8 cellular contexts compared by ENCODE assay signal in the genomic region with DNA sequence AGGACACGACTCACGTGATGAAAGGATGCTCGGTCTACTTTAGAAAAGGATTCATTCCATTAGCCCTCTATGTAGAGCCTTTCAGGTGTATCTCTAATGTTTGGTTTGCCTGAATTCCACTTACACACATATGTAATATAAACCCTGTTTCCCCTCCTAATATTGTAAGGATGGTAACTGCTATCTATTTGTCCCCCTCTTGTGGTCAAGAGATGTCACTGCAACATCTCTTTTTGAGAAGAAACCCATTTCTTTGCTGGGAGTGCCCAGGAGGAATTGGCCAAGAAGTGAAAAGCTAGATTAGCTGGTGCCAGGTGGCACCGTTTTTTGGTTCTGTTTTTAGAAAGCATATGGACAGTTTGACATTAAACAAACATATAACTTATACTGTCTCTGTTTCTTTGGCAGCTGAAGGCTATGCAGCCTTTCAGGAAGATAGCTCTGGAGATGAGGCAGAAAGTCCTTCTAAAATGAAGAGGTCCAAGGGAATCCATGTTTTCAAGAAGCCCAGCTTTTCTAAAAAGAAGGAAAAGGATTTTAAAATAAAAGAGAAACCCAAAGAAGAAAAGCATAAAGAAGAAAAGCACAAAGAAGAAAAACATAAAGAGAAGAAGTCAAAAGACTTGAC. TPM values are rescaled to one million over a fixed set of nuclear protein-coding genes. Genes with fewer than 3 reads are reported as not detected.
A peak's percentile ranks its signal among the peaks of the same experiment; 100 is the strongest.
DNase-seq lines count a peak whose midpoint lies in the region; ATAC-seq and TF ChIP-seq lines count a peak whose summit lies in the region.

No MANE protein-coding gene starts in this region.

- H3K27me3 Mint-ChIP-seq in endothelial cell (ENCODE audit: unreplicated experiment) (no peaks in the 10 kb centered on the region), natural killer cell (ENCODE audit: low read depth in 2 of 2) (no peaks in the 10 kb centered on the region)

- peak; percentile 92 for TF ChIP-seq CTCF in endothelial cell (IDR thresholded peaks at IDR 0.05; ENCODE audit: unreplicated experiment)
- peak; percentile 89 for TF ChIP-seq CTCF in natural killer cell (IDR thresholded peaks at IDR 0.05)

- DNase-seq in ELR (ENCODE audit: low read depth): peak; percentile 71
- peak; percentile 43 for DNase-seq in KG1 (lab: John Stamatoyannopoulos, UW)
- DNase-seq in RPMI7951 (ENCODE audit: low read depth): peak; percentile 37
- DNase-seq in endothelial cell (ENCODE audit: low spot score): no peak
- no peak for DNase-seq in natural killer cell
- no peak for DNase-seq in middle frontal gyrus (ENCODE audit: extremely low spot score, low spot score)
- DNase-seq in HK-2 (ENCODE audit: unreplicated experiment): no peak

- H3K4me3 Mint-ChIP-seq in endothelial cell (ENCODE audit: unreplicated experiment): no peak overlapping the region
- H3K4me3 Mint-ChIP-seq in natural killer cell: no peak overlapping the region

- peaks cover 3% of the 10 kb centered on the region for H3K36me3 Mint-ChIP-seq in endothelial cell (ENCODE audit: low read depth, unreplicated experiment)
- peaks cover 8% of the 10 kb centered on the region for H3K36me3 Mint-ChIP-seq in natural killer cell

- ATAC-seq in natural killer cell: peak; percentile 76 to 83 (median 80)
- no peak for ATAC-seq in HG02885 (IDR thresholded peaks at IDR 0.05; ENCODE audit: poor library complexity, unreplicated experiment)

- H3K4me1 Mint-ChIP-seq in endothelial cell (ENCODE audit: unreplicated experiment): no peaks in the 10 kb centered on the region
- peaks cover 0 to 4% of the 10 kb centered on the region in 2 donors for H3K4me1 Mint-ChIP-seq in natural killer cell

- H3K9me3 Mint-ChIP-seq in endothelial cell (ENCODE audit: unreplicated experiment) (no peaks in the 10 kb centered on the region), natural killer cell (no peaks in the 10 kb centered on the region)

- H3K27ac Mint-ChIP-seq in endothelial cell (ENCODE audit: unreplicated experiment): no peak overlapping the region
- H3K27ac Mint-ChIP-seq in natural killer cell: no peak overlapping the region

- intact Hi-C loops in natural killer cell (cut with micrococcal nuclease): loop anchor here (1.0 kb wide), 1 partner anchor 443 kb away; no protein-coding TSS in a partner anchor

RNA-seq across cellular contexts. Expression of a gene that starts 41.2 kb away (rescaled TPM):
- total RNA-seq in RPMI7951 (2014; rRNA removed; shearing (Covaris generic)): 38.1 and 38.5 TPM in 2 replicates
- total RNA-seq in endothelial cell (ENCODE audit: unreplicated experiment): 56.8 TPM
- 10 to 100 TPM; 27.3 to 40.0 (median 33.4) TPM for total RNA-seq in natural killer cell

Comparison
In these comparisons a context has a peak if more than half of its experiments do, and no peak if none do; other contexts are left out.
1. DNase-seq: peak in ELR (single experiment), KG1 (single experiment) and RPMI7951 (single experiment); none in endothelial cell (single experiment), natural killer cell (single experiment), middle frontal gyrus (single experiment) and HK-2 (single experiment).